In genomic region chr2:127422631-127423475, GRCh38 we compare ENCODE assay signal across 8 cellular contexts. TPM values are rescaled to one million over a fixed set of nuclear protein-coding genes. Genes with fewer than 3 reads are reported as not detected.
DNase-seq lines count a peak whose midpoint lies in the region; ATAC-seq and TF ChIP-seq lines count a peak whose summit lies in the region.

No MANE protein-coding gene starts in this region.

- DNase-seq in SJSA1 (ENCODE audit: low read depth in 1 of 2, low spot score in 2 of 2): no peak
- DNase-seq in endothelial cell (ENCODE audit: low spot score): no peak
- no peak for DNase-seq in GM19240 (ENCODE audit: insufficient read length, low spot score)

- CTCF ChIA-PET in HEK293 (lab: Yijun Ruan, JAX): interaction anchor here (0.6 kb wide), 1 partner anchor 98 kb away, joined by 4 read pairs; no protein-coding TSS in a partner anchor

- no peak overlapping the region for H3K27ac Mint-ChIP-seq in endothelial cell (ENCODE audit: unreplicated experiment)

- no peak for TF ChIP-seq RAD21 in neural cell (conservative IDR thresholded peaks at IDR 0.05)

- H3K27ac ChIP-seq in ACC112 (ENCODE audit: low read depth, low read length) (no peak overlapping the region), HEK293 (ENCODE audit: extremely low read depth, low read depth, low read length) (no peak overlapping the region), SJSA1 (no peak overlapping the region), neural cell (ENCODE audit: low read length) (no peak overlapping the region)

- H3K9ac ChIP-seq in neural cell (ENCODE audit: low read length): peak overlapping the region; percentile 36

- no peaks in the 10 kb centered on the region for H4K20me1 ChIP-seq in neural cell (ENCODE audit: insufficient read depth)

- H3K27me3 Mint-ChIP-seq in endothelial cell (ENCODE audit: unreplicated experiment): peaks cover 22% of the 10 kb centered on the region

- peak overlapping the region; percentile 25 for H3K4me2 ChIP-seq in neural cell (ENCODE audit: low read length)

- H3K9me3 ChIP-seq in HEK293 (ENCODE audit: control insufficient read depth, insufficient read depth, low read depth, low read length) (no peaks in the 10 kb centered on the region), SJSA1 (replicated peaks) (no peaks in the 10 kb centered on the region), neural cell (ENCODE audit: low read length) (no peaks in the 10 kb centered on the region)

- H3K9me2 ChIP-seq in neural cell (ENCODE audit: insufficient read depth, low read length): no peaks in the 10 kb centered on the region

- TF ChIP-seq CTCF in HEK293 (tag by site-specific recombination; IDR thresholded peaks at IDR 0.05): peak; percentile 7; the same call in 1 of the 2 replicates
- no peak for TF ChIP-seq CTCF in endothelial cell (IDR thresholded peaks at IDR 0.05; ENCODE audit: unreplicated experiment)
- no peak for TF ChIP-seq CTCF in neural cell (IDR thresholded peaks at IDR 0.05; ENCODE audit: poor library complexity, severe bottlenecking)

- H3K36me3 Mint-ChIP-seq in endothelial cell (ENCODE audit: low read depth, unreplicated experiment): peaks cover 7% of the 10 kb centered on the region

- ATAC-seq in HG02588 (IDR thresholded peaks at IDR 0.05; ENCODE audit: unreplicated experiment) (no peak), HG02763 (IDR thresholded peaks at IDR 0.05; ENCODE audit: unreplicated experiment) (no peak)

- H3K79me2 ChIP-seq in ACC112 (ENCODE audit: control insufficient read depth, insufficient read depth, low read length, unreplicated experiment) (no peaks in the 10 kb centered on the region), neural cell (replicated peaks; ENCODE audit: insufficient read depth, low read length) (no peaks in the 10 kb centered on the region)

- peak overlapping the region; percentile 56 for H3K4me3 Mint-ChIP-seq in endothelial cell (ENCODE audit: unreplicated experiment)

- H3F3A ChIP-seq in neural cell (ENCODE audit: insufficient read depth, low read length, poor library complexity, severe bottlenecking): no peaks in the 10 kb centered on the region

- H2AFZ ChIP-seq in ACC112 (ENCODE audit: low read length, unreplicated experiment): no peak overlapping the region
- H2AFZ ChIP-seq in neural cell (ENCODE audit: low read depth, low read length): no peak overlapping the region

- POLR2A ChIA-PET in HEK293 (lab: Yijun Ruan, JAX): interaction anchor here (0.6 to 1.8 kb wide), 2 partner anchors 12 to 25 kb away, joined by 4 to 5 read pairs; no protein-coding TSS in a partner anchor

- TF ChIP-seq EP300 in neural cell (conservative IDR thresholded peaks at IDR 0.05; ENCODE audit: poor library complexity, severe bottlenecking): no peak

- H3K9me3 Mint-ChIP-seq in endothelial cell (ENCODE audit: unreplicated experiment): peaks cover 5% of the 10 kb centered on the region

- peaks cover 7% of the 10 kb centered on the region for H3K4me1 Mint-ChIP-seq in endothelial cell (ENCODE audit: unreplicated experiment)

- H3K27me3 ChIP-seq in ACC112 (ENCODE audit: insufficient read depth, low read length): peaks cover 16% of the 10 kb centered on the region
- H3K27me3 ChIP-seq in SJSA1 (replicated peaks): peaks cover 4% of the 10 kb centered on the region
- peaks cover 32% of the 10 kb centered on the region for H3K27me3 ChIP-seq in neural cell (ENCODE audit: insufficient read depth, low read depth, low read length)

- H3K4me3 ChIP-seq in ACC112 (ENCODE audit: low read depth, low read length) (peak overlapping the region; percentile 62), HEK293 (ENCODE audit: low read depth, low read length) (peak overlapping the region; percentile 30), SJSA1 (peak overlapping the region; percentile 33), neural cell (ENCODE audit: low read length) (peak overlapping the region; percentile 68)

- H3K4me1 ChIP-seq in ACC112 (ENCODE audit: control insufficient read depth, insufficient read depth, low read length, unreplicated experiment): no peaks in the 10 kb centered on the region
- no peaks in the 10 kb centered on the region for H3K4me1 ChIP-seq in HEK293 (ENCODE audit: control insufficient read depth, insufficient read depth, low read length)
- peaks cover 15% of the 10 kb centered on the region for H3K4me1 ChIP-seq in SJSA1 (replicated peaks)

- H3K36me3 ChIP-seq in ACC112 (ENCODE audit: insufficient read depth, low read length) (no peaks in the 10 kb centered on the region), HEK293 (ENCODE audit: control insufficient read depth in 2 of 2, insufficient read depth in 1 of 2, low read length in 2 of 2) (no peaks in the 10 kb centered on the region), SJSA1 (no peaks in the 10 kb centered on the region), neural cell (ENCODE audit: insufficient read depth, low read length) (no peaks in the 10 kb centered on the region)

TF ChIP-seq in HEK293, 187 proteins besides CTCF, POLR2A, EP300 and RAD21 (continues in another document):
- TF ChIP-seq ZIC2 (tag by site-specific recombination; IDR thresholded peaks at IDR 0.05) (peak; percentile 39; the same call in 1 of the 2 replicates), KLF1 (tag by site-specific recombination; IDR thresholded peaks at IDR 0.05) (peak; percentile 96), PRDM6 (tag by site-specific recombination; IDR thresholded peaks at IDR 0.05) (no peak), OSR2 (tag by site-specific recombination; IDR thresholded peaks at IDR 0.05) (no peak), ZNF433 (tag by site-specific recombination; IDR thresholded peaks at IDR 0.05; ENCODE audit: low read depth) (no peak), ZBTB48 (tag by site-specific recombination; IDR thresholded peaks at IDR 0.05) (no peak), ZNF768 (tag by site-specific recombination; IDR thresholded peaks at IDR 0.05) (no peak), ZNF670 (tag by site-specific recombination; IDR thresholded peaks at IDR 0.05; ENCODE audit: low read depth) (no peak), ZNF10 (tag by site-specific recombination; IDR thresholded peaks at IDR 0.05) (no peak), ZNF843 (tag by site-specific recombination; IDR thresholded peaks at IDR 0.05) (no peak), ZFHX2 (tag by site-specific recombination; conservative IDR thresholded peaks at IDR 0.05) (peak; percentile 8; the same call in 1 of the 2 replicates)

TF ChIP-seq in neural cell, 6 proteins besides CTCF, POLR2A, EP300 and RAD21:
- no peak for TF ChIP-seq EZH2 (IDR thresholded peaks at IDR 0.05; ENCODE audit: borderline replicate concordance, insufficient read depth, low read length, poor library complexity, severe bottlenecking)
- no peak for TF ChIP-seq REST (IDR thresholded peaks at IDR 0.05; ENCODE audit: borderline replicate concordance)
- TF ChIP-seq MXI1 (conservative IDR thresholded peaks at IDR 0.05; ENCODE audit: poor library complexity, severe bottlenecking): no peak
TF ChIP-seq in neural cell: peak in this region for 0.

RNA-seq across cellular contexts. Expression of gene PROC, which starts 4.6 kb away (rescaled TPM):
- total RNA-seq in SJSA1 (2014; rRNA removed; shearing (Covaris generic)): 0.63 TPM in 1 of 2 replicates, not detected in the other
- total RNA-seq in endothelial cell (ENCODE audit: unreplicated experiment): not detected
- 0.24 and 0.33 TPM in 2 replicates for polyA plus RNA-seq in neural cell
- not detected in 2 replicates for polyA minus RNA-seq in neural cell

RNA-seq across cellular contexts. Expression of gene MAP3K2, which starts 35.1 kb away (rescaled TPM):
- 28.8 and 41.7 TPM in 2 replicates for total RNA-seq in SJSA1 (2014; rRNA removed; shearing (Covaris generic))
- 27.3 TPM for total RNA-seq in endothelial cell (ENCODE audit: unreplicated experiment)
- 27.8 and 37.0 TPM in 2 replicates for polyA plus RNA-seq in neural cell
- 73.0 and 74.7 TPM in 2 replicates for polyA minus RNA-seq in neural cell
